Comparison of ENCODE assay signal across 10 cellular contexts in the genomic region with DNA sequence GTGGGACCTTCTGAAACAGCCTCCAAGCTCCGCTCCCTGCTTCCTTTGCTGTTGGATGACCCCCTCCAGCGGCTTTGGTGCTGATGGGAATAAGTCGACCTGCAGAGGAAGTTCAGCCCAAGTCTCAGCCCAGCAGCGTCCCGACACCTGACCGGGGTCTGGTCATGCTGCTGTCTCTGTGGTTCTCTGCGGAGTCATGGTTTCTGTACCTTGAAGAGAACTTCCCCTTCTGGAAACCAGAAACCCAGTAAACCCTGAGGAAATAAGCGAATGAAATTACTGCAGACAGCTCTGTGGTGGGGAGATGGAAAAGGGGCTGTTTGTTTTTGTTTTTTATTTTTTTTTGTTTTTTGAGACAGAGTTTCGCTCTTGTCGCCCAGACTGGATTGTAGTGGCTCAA. TPM values are rescaled to one million over a fixed set of nuclear protein-coding genes. Genes with fewer than 3 reads are reported as not detected.
DNase-seq lines count a peak whose midpoint lies in the region; ATAC-seq and TF ChIP-seq lines count a peak whose summit lies in the region.
"Had no signal": no experiment of that assay in that cellular context is flagged by ENCODE, and none has a peak within 500 bp of the region (broad histone marks: within the 10 kb centered on the region; RNA-seq: fewer than 3 reads in every experiment).

No MANE protein-coding gene starts in this region.

- peak overlapping the region in 5 of 8 donors; percentile 20 to 68 (median 49) for H3K27ac ChIP-seq in spleen

- peak overlapping the region in 1 of 8 donors; percentile 43 for H3K4me3 ChIP-seq in spleen

- peak; percentile 64 for ATAC-seq in GM18909 (IDR thresholded peaks at IDR 0.05; ENCODE audit: poor library complexity, unreplicated experiment)
- peak; percentile 57 for ATAC-seq in HG02678 (IDR thresholded peaks at IDR 0.05; ENCODE audit: unreplicated experiment)
- peak; percentile 57 for ATAC-seq in HG03575 (IDR thresholded peaks at IDR 0.05; ENCODE audit: extremely low read depth, insufficient number of reproducible peaks, low FRiP score, unreplicated experiment)

- peaks cover 0 to 29% (median 12%) of the 10 kb centered on the region in 6 donors for H3K4me1 ChIP-seq in spleen

- DNase-seq in spleen (peak; percentile 88), GOT3 (lab: John Stamatoyannopoulos, UW) (no peak), NCI-H2107 treated with DMSO at 0.1 percent for 48 hours (lab: John Stamatoyannopoulos, UW; ENCODE audit: unreplicated experiment) (no peak), retina (no peak)
- DNase-seq: NCI-H82; stimulated activated CD4-positive, alpha-beta T cell treated with anti-CD3 and anti-CD28 coated beads, Interleukin-4, amount 100 ng/mL, for 24 hours had no signal

- WGBS in spleen, 5 donors = 33 to 49% (median 46%) methylated on average over 10 of the region's 10 CpGs

- H3K9me3 ChIP-seq in spleen = no peaks in the 10 kb centered on the region

- H3K36me3 ChIP-seq in spleen = no peaks in the 10 kb centered on the region

- H3K27me3 ChIP-seq in spleen (replicated peaks in 1 of 7) = no peaks in the 10 kb centered on the region

- no peak for TF ChIP-seq POLR2A in spleen (IDR thresholded peaks at IDR 0.05)

- TF ChIP-seq CTCF in spleen (IDR thresholded peaks at IDR 0.05 in 8 of 11, conservative IDR thresholded peaks at IDR 0.05 in 3 of 11) = no peak

- intact Hi-C loops in spleen (cut with DNase I; ENCODE audit: low total_unique reads) = no loop called here

RNA-seq across cellular contexts. Expression of gene ZNF12, which starts 18.3 kb away (rescaled TPM):
- 10 to 100 TPM; 29.0 to 43.2 (median 30.6) TPM for total RNA-seq in spleen
- 10 to 100 TPM in 2 of 3 donors, 1 to 10 TPM in 1; 9.7 to 16.2 (median 12.9) TPM for polyA plus RNA-seq in spleen

RNA-seq across cellular contexts. Expression of gene RSPH10B2, which starts 28.9 kb away (rescaled TPM):
- total RNA-seq in spleen = 1 to 10 TPM in 4 of 7 donors, under 1 TPM in 2, not detected in 1; 0.50 to 2.2 (median 1.5) TPM
- under 1 TPM; 0.06 to 0.70 (median 0.22) TPM for polyA plus RNA-seq in spleen
- total RNA-seq: ureter had no signal
